In genomic region chr14:88168498-88169165, GRCh38 we compare ENCODE assay signal across 8 cellular contexts.
DNase-seq lines count a peak whose midpoint lies in the region; ATAC-seq, FAIRE-seq and TF ChIP-seq lines count a peak whose summit lies in the region.

No MANE protein-coding gene starts in this region.

- H3K4ac ChIP-seq in neuronal stem cell (ENCODE audit: low read length) = no peak overlapping the region

- H2AFZ ChIP-seq in neuronal stem cell (ENCODE audit: low read length) = no peak overlapping the region

- no peak overlapping the region for H3K9ac ChIP-seq in neuronal stem cell (ENCODE audit: low read depth, low read length, poor library complexity)

- H3K14ac ChIP-seq in neuronal stem cell (ENCODE audit: low read length) = no peak overlapping the region

- peak; percentile 51 to 68 (median 61) for DNase-seq in CD4-positive, alpha-beta memory T cell
- DNase-seq in GM19239 (ENCODE audit: insufficient read length, low spot score) = peak; percentile 27
- no peak for DNase-seq in RWPE2 (ENCODE audit: low spot score)
- DNase-seq in activated naive CD4-positive, alpha-beta T cell treated with anti-CD3 and anti-CD28 coated beads, Interleukin-2, amount 50 U/mL, for 72 hours (ENCODE audit: low spot score in 2 of 2) = peak in 1 of 2 donors; percentile 66
- DNase-seq in iPS DF 6.9 (ENCODE audit: low read depth, low spot score) = peak; percentile 58
- DNase-seq in stimulated activated CD4-positive, alpha-beta T cell treated with anti-CD3 and anti-CD28 coated beads, TNF-alpha, amount 100 ng/mL, for 1 hour (ENCODE audit: low read depth in 3 of 3, low spot score in 1 of 3) = peak; percentile 10 to 26 (median 14)
- DNase-seq in neuronal stem cell (ENCODE audit: low spot score) = no peak

- no peak overlapping the region for H2BK120ac ChIP-seq in neuronal stem cell (ENCODE audit: low read depth, low read length)

- H3K27me3 Mint-ChIP-seq in CD4-positive, alpha-beta memory T cell = peaks cover 2 to 7% of the 10 kb centered on the region in 2 donors

- no peak overlapping the region for H3K27ac ChIP-seq in CD4-positive, alpha-beta memory T cell (ENCODE audit: low read depth, low read length)
- H3K27ac ChIP-seq in RWPE2 (ENCODE audit: poor library complexity, severe bottlenecking) = no peak overlapping the region
- H3K27ac ChIP-seq in iPS DF 6.9 (ENCODE audit: low read length) = no peak overlapping the region
- H3K27ac ChIP-seq in neuronal stem cell (replicated peaks; ENCODE audit: low read length) = no peak overlapping the region

- peaks cover 0 to 18% (median 10%) of the 10 kb centered on the region in 4 donors for H3K4me1 Mint-ChIP-seq in CD4-positive, alpha-beta memory T cell

- no peak overlapping the region for H4K91ac ChIP-seq in neuronal stem cell (ENCODE audit: low read depth, low read length, poor library complexity)

- H4K8ac ChIP-seq in neuronal stem cell (ENCODE audit: low read depth, low read length) = no peak overlapping the region

- no peaks in the 10 kb centered on the region for H3K36me3 Mint-ChIP-seq in CD4-positive, alpha-beta memory T cell
- H3K36me3 Mint-ChIP-seq in activated naive CD4-positive, alpha-beta T cell treated with anti-CD3 and anti-CD28 coated beads, Interleukin-2, amount 50 U/mL, for 72 hours = no peaks in the 10 kb centered on the region

- H3K18ac ChIP-seq in neuronal stem cell (ENCODE audit: low read length) = no peak overlapping the region

- peak; percentile 67 for TF ChIP-seq CTCF in RWPE2 (IDR thresholded peaks at IDR 0.05; ENCODE audit: poor library complexity, severe bottlenecking)

- H3K4me3 ChIP-seq in CD4-positive, alpha-beta memory T cell (ENCODE audit: low read length in 2 of 2) = no peak overlapping the region
- H3K4me3 ChIP-seq in RWPE2 (ENCODE audit: severe bottlenecking) = no peak overlapping the region
- no peak overlapping the region for H3K4me3 ChIP-seq in iPS DF 6.9 (ENCODE audit: low read length)
- H3K4me3 ChIP-seq in neuronal stem cell (ENCODE audit: low read length in 2 of 2) = no peak overlapping the region

- H3K27me3 ChIP-seq in CD4-positive, alpha-beta memory T cell (ENCODE audit: insufficient read depth, low read length) = no peaks in the 10 kb centered on the region
- H3K27me3 ChIP-seq in RWPE2 (ENCODE audit: insufficient read depth, poor library complexity, severe bottlenecking) = no peaks in the 10 kb centered on the region
- no peaks in the 10 kb centered on the region for H3K27me3 ChIP-seq in iPS DF 6.9 (ENCODE audit: control insufficient read depth, insufficient read depth, low read length)
- no peaks in the 10 kb centered on the region for H3K27me3 ChIP-seq in neuronal stem cell (ENCODE audit: control insufficient read depth in 3 of 3, insufficient read depth in 3 of 3, low read depth in 1 of 3, low read length in 3 of 3)

- H3K36me3 ChIP-seq in CD4-positive, alpha-beta memory T cell (ENCODE audit: insufficient read depth, low read length) = no peaks in the 10 kb centered on the region
- H3K36me3 ChIP-seq in RWPE2 (ENCODE audit: low read depth) = no peaks in the 10 kb centered on the region
- H3K36me3 ChIP-seq in iPS DF 6.9 (ENCODE audit: control insufficient read depth, insufficient read depth, low read length) = no peaks in the 10 kb centered on the region
- no peaks in the 10 kb centered on the region for H3K36me3 ChIP-seq in neuronal stem cell (replicated peaks in 1 of 2; ENCODE audit: control insufficient read depth in 2 of 2, insufficient read depth in 2 of 2, low read length in 2 of 2)

- no peak overlapping the region for H2BK5ac ChIP-seq in neuronal stem cell (ENCODE audit: low read length)

- H3K9me3 ChIP-seq in CD4-positive, alpha-beta memory T cell (ENCODE audit: control insufficient read depth in 1 of 2, low read length in 2 of 2) = no peaks in the 10 kb centered on the region
- H3K9me3 ChIP-seq in RWPE2 (ENCODE audit: severe bottlenecking) (peaks cover 5% of the 10 kb centered on the region), iPS DF 6.9 (ENCODE audit: control insufficient read depth, insufficient read depth, low read length) (no peaks in the 10 kb centered on the region), neuronal stem cell (replicated peaks in 1 of 2; ENCODE audit: control insufficient read depth in 2 of 2, insufficient read depth in 1 of 2, low read depth in 1 of 2, low read length in 2 of 2) (peaks cover 0 to 6% of the 10 kb centered on the region in 2 donors)

- no peak overlapping the region for H2BK12ac ChIP-seq in neuronal stem cell (ENCODE audit: low read length)

- intact Hi-C loops in CD4-positive, alpha-beta memory T cell (cut with micrococcal nuclease) = loop anchor here (1.0 kb wide), 4 partner anchors 155 to 280 kb away; partner anchors contain the start of gene GALC

- CTCF ChIA-PET in CD4-positive, alpha-beta memory T cell (lab: Charles Lee; ENCODE audit: partially characterized antibody) = interaction anchor here (0.5 to 4.2 kb wide), 40 partner anchors 9 to 409 kb away, joined by 3 to 152 read pairs (median 4); partner anchors contain the start of genes GALC and GPR65

- H3K4me2 ChIP-seq in neuronal stem cell (ENCODE audit: insufficient read depth, low read length, poor library complexity, severe bottlenecking) = no peak overlapping the region

- FAIRE-seq in GM19239 (lab: Jason Lieb, UNC) = peak; percentile 86

- no CpG with 5 or more reads among the region's 3 CpGs for WGBS in iPS DF 6.9 (ENCODE audit: insufficient coverage, insufficient read length)
- no CpG with 5 or more reads among the region's 3 CpGs for WGBS in neuronal stem cell (ENCODE audit: extremely low coverage in 2 of 2, insufficient read length in 2 of 2, insufficient replicate concordance in 1 of 2), 2 donors

- peak overlapping the region in 6 of 8 donors; percentile 10 to 66 (median 40) for H3K4me3 Mint-ChIP-seq in CD4-positive, alpha-beta memory T cell

- peak overlapping the region in 2 of 7 donors; percentile 3 to 48 for H3K27ac Mint-ChIP-seq in CD4-positive, alpha-beta memory T cell
- no peak overlapping the region for H3K27ac Mint-ChIP-seq in activated naive CD4-positive, alpha-beta T cell treated with anti-CD3 and anti-CD28 coated beads, Interleukin-2, amount 50 U/mL, for 72 hours

- POLR2A ChIA-PET in CD4-positive, alpha-beta memory T cell (lab: Charles Lee; ENCODE audit: partially characterized antibody) = interaction anchor here (0.8 to 2.0 kb wide), 8 partner anchors 9 to 224 kb away, joined by 3 to 10 read pairs (median 5); partner anchors contain the start of genes GALC and GPR65

- peak; percentile 96 for ATAC-seq in HG03354 (IDR thresholded peaks at IDR 0.05; ENCODE audit: poor library complexity, severe bottlenecking, unreplicated experiment)
- peak; percentile 43; the same call in 2 of the 3 replicates for ATAC-seq in RWPE2 (ENCODE audit: low read depth)
- peak; percentile 93 to 97 for ATAC-seq in activated naive CD4-positive, alpha-beta T cell treated with anti-CD3 and anti-CD28 coated beads, Interleukin-2, amount 50 U/mL, for 72 hours

- H3K23ac ChIP-seq in neuronal stem cell (ENCODE audit: low read depth, low read length, poor library complexity) = no peak overlapping the region

- no peaks in the 10 kb centered on the region for H3K79me1 ChIP-seq in neuronal stem cell (ENCODE audit: low read depth, low read length)

- H2BK15ac ChIP-seq in neuronal stem cell (ENCODE audit: low read length) = no peak overlapping the region

- H2AK5ac ChIP-seq in neuronal stem cell (ENCODE audit: low read depth, low read length) = no peak overlapping the region

- no peaks in the 10 kb centered on the region for H3K4me1 ChIP-seq in CD4-positive, alpha-beta memory T cell (ENCODE audit: insufficient read depth, low read length)
- no peaks in the 10 kb centered on the region for H3K4me1 ChIP-seq in RWPE2 (ENCODE audit: insufficient read depth, poor library complexity, severe bottlenecking)
- H3K4me1 ChIP-seq in iPS DF 6.9 (ENCODE audit: control insufficient read depth, insufficient read depth, low read length) = no peaks in the 10 kb centered on the region
- no peaks in the 10 kb centered on the region for H3K4me1 ChIP-seq in neuronal stem cell (ENCODE audit: control insufficient read depth in 2 of 2, insufficient read depth in 1 of 2, low read depth in 1 of 2, low read length in 2 of 2)

- H3K9me3 Mint-ChIP-seq in CD4-positive, alpha-beta memory T cell = peaks cover 0 to 7% (median 0%) of the 10 kb centered on the region in 8 donors
- H3K9me3 Mint-ChIP-seq in activated naive CD4-positive, alpha-beta T cell treated with anti-CD3 and anti-CD28 coated beads, Interleukin-2, amount 50 U/mL, for 72 hours = no peaks in the 10 kb centered on the region

Comparison
In these comparisons a context has a peak if more than half of its experiments do, and no peak if none do; other contexts are left out.
1. DNase-seq: peak in CD4-positive, alpha-beta memory T cell (5 of 5), GM19239 (single experiment), iPS DF 6.9 (single experiment) and stimulated activated CD4-positive, alpha-beta T cell treated with anti-CD3 and anti-CD28 coated beads, TNF-alpha, amount 100 ng/mL, for 1 hour (3 of 3); none in RWPE2 (single experiment) and neuronal stem cell (single experiment).
2. ATAC-seq: peak in every context shown above with its lines; median percentile 96 in HG03354; 95 in activated naive CD4-positive, alpha-beta T cell treated with anti-CD3 and anti-CD28 coated beads, Interleukin-2, amount 50 U/mL, for 72 hours; 43 in RWPE2.